In the genomic region with DNA sequence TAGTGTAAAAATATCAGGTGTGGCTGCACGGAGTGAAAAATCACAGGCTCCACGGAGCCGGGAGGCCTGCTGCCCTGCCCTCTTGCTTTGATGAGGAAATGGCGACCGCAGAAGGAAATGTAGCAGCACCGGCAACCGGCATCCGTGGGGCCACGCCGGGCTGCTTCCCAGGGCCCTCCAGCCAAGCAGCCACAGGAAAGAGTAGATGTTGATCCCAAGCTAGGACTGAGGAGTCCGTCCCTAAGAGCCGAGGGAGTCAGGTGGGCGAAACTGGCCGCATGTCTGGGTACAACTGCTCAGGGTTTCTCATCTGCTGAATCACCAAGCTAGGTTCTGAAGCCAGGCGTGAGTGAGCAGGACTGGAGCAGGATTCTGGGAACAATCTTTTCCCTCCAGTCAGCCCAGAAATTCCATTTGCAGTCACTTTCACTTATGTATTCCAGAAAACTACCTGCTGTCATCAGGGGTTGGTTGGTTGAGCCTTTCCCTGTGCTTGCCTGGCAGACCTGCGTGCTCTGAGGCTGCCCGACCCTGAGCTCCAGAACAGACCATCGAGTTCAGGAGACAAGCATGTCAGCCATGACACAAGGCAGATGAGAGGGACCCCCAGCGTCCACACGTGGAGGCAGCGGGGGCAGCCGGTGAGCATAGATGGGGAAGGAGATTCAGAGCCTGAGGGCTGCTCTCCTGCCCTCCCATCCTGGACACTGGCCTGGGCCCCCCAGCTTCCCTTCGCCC, we compare ENCODE assay signal across 1 cellular context.
TF ChIP-seq lines count a peak whose summit lies in the region.

No MANE protein-coding gene starts in this region.

TF ChIP-seq in GM12878, 131 proteins besides CTCF, POLR2A, EP300 and RAD21 (continued from another document and continues in another):
- TF ChIP-seq, protein P1, sequence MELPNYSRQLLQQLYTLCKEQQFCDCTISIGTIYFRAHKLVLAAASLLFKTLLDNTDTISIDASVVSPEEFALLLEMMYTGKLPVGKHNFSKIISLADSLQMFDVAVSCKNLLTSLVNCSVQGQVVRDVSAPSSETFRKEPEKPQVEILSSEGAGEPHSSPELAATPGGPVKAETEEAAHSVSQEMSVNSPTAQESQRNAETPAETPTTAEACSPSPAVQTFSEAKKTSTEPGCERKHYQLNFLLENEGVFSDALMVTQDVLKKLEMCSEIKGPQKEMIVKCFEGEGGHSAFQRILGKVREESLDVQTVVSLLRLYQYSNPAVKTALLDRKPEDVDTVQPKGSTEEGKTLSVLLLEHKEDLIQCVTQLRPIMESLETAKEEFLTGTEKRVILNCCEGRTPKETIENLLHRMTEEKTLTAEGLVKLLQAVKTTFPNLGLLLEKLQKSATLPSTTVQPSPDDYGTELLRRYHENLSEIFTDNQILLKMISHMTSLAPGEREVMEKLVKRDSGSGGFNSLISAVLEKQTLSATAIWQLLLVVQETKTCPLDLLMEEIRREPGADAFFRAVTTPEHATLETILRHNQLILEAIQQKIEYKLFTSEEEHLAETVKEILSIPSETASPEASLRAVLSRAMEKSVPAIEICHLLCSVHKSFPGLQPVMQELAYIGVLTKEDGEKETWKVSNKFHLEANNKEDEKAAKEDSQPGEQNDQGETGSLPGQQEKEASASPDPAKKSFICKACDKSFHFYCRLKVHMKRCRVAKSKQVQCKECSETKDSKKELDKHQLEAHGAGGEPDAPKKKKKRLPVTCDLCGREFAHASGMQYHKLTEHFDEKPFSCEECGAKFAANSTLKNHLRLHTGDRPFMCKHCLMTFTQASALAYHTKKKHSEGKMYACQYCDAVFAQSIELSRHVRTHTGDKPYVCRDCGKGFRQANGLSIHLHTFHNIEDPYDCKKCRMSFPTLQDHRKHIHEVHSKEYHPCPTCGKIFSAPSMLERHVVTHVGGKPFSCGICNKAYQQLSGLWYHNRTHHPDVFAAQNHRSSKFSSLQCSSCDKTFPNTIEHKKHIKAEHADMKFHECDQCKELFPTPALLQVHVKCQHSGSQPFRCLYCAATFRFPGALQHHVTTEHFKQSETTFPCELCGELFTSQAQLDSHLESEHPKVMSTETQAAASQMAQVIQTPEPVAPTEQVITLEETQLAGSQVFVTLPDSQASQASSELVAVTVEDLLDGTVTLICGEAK (IDR thresholded peaks at IDR 0.05; ENCODE audit: borderline replicate concordance), result no peak
- TF ChIP-seq KDM1A (IDR thresholded peaks at IDR 0.05; ENCODE audit: borderline replicate concordance), result no peak
- TF ChIP-seq, protein P2, sequence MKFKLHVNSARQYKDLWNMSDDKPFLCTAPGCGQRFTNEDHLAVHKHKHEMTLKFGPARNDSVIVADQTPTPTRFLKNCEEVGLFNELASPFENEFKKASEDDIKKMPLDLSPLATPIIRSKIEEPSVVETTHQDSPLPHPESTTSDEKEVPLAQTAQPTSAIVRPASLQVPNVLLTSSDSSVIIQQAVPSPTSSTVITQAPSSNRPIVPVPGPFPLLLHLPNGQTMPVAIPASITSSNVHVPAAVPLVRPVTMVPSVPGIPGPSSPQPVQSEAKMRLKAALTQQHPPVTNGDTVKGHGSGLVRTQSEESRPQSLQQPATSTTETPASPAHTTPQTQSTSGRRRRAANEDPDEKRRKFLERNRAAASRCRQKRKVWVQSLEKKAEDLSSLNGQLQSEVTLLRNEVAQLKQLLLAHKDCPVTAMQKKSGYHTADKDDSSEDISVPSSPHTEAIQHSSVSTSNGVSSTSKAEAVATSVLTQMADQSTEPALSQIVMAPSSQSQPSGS (IDR thresholded peaks at IDR 0.05; ENCODE audit: low read length), result no peak
- TF ChIP-seq BRCA1 (IDR thresholded peaks at IDR 0.05; ENCODE audit: low read depth, low read length), result no peak
- TF ChIP-seq RUNX3 (IDR thresholded peaks at IDR 0.05; ENCODE audit: low read length), result no peak
- TF ChIP-seq KAT2A (conservative IDR thresholded peaks at IDR 0.05; ENCODE audit: control insufficient read depth, low read depth, low read length), result no peak
- no peak for TF ChIP-seq SUZ12 (IDR thresholded peaks at IDR 0.05; ENCODE audit: unreplicated experiment)
- peak; percentile 40; the same call in 1 of the 2 replicates for TF ChIP-seq DPF2 (IDR thresholded peaks at IDR 0.05)
- TF ChIP-seq PAX5 (IDR thresholded peaks at IDR 0.05; ENCODE audit: borderline replicate concordance, low read depth, low read length), result no peak
- no peak for TF ChIP-seq RFX5 (IDR thresholded peaks at IDR 0.05; ENCODE audit: low read depth, low read length)
- TF ChIP-seq STAT1 (conservative IDR thresholded peaks at IDR 0.05), result no peak
- TF ChIP-seq MTA2 (IDR thresholded peaks at IDR 0.05; ENCODE audit: low read depth), result no peak
- TF ChIP-seq PML (IDR thresholded peaks at IDR 0.05; ENCODE audit: low read length), result no peak
- TF ChIP-seq CHD1 (IDR thresholded peaks at IDR 0.05; ENCODE audit: low read depth, low read length), result no peak
- TF ChIP-seq TAF1 (IDR thresholded peaks at IDR 0.05; ENCODE audit: borderline replicate concordance, low read depth, low read length), result no peak
- TF ChIP-seq KLF5 (IDR thresholded peaks at IDR 0.05; ENCODE audit: partially characterized antibody), result no peak
- no peak for TF ChIP-seq SIX5 (IDR thresholded peaks at IDR 0.05; ENCODE audit: low read depth, low read length, severe bottlenecking)
- peak in 1 of 2 experiments; percentile 77; a peak in 2 of 4 replicates for TF ChIP-seq ETV6 (conservative IDR thresholded peaks at IDR 0.05 in 1 of 2, IDR thresholded peaks at IDR 0.05 in 1 of 2; ENCODE audit: borderline replicate concordance in 1 of 2, low read depth in 1 of 2)
- TF ChIP-seq MYC (IDR thresholded peaks at IDR 0.05; ENCODE audit: insufficient read depth, insufficient read length, insufficient replicate concordance, low read length, severe bottlenecking), result no peak
- no peak for TF ChIP-seq SP1 (IDR thresholded peaks at IDR 0.05; ENCODE audit: low read depth, low read length)
- TF ChIP-seq MYB (IDR thresholded peaks at IDR 0.05; ENCODE audit: borderline replicate concordance, low read depth, low read length), result no peak
- TF ChIP-seq ZBTB11 (CRISPR knock-in tag; IDR thresholded peaks at IDR 0.05), result no peak
- no peak for TF ChIP-seq FOS (IDR thresholded peaks at IDR 0.05; ENCODE audit: borderline replicate concordance, extremely low read depth, insufficient read length)
- peak; percentile 85 for TF ChIP-seq ZNF687 (IDR thresholded peaks at IDR 0.05)
- no peak for TF ChIP-seq NRF1 (conservative IDR thresholded peaks at IDR 0.05; ENCODE audit: low read depth, low read length)
- TF ChIP-seq ZSCAN29 (IDR thresholded peaks at IDR 0.05), result no peak
- TF ChIP-seq NFIC (IDR thresholded peaks at IDR 0.05; ENCODE audit: low read depth, low read length), result no peak
- TF ChIP-seq RCOR1 (conservative IDR thresholded peaks at IDR 0.05; ENCODE audit: low read depth, low read length), result no peak
- TF ChIP-seq RELA (IDR thresholded peaks at IDR 0.05; ENCODE audit: borderline replicate concordance, partially characterized antibody), result no peak
- TF ChIP-seq SMARCA5 (IDR thresholded peaks at IDR 0.05), result no peak; the same call in 1 of the 2 replicates
- TF ChIP-seq IKZF1 (conservative IDR thresholded peaks at IDR 0.05), result peak; percentile 41
- no peak for TF ChIP-seq ZBTB33 (IDR thresholded peaks at IDR 0.05)
- no peak for TF ChIP-seq BMI1 (IDR thresholded peaks at IDR 0.05; ENCODE audit: borderline replicate concordance)
- TF ChIP-seq ATF7 (IDR thresholded peaks at IDR 0.05; ENCODE audit: low read depth), result no peak
- TF ChIP-seq WRNIP1 (IDR thresholded peaks at IDR 0.05; ENCODE audit: borderline replicate concordance, low read depth, low read length), result no peak
- no peak for TF ChIP-seq SUPT20H (IDR thresholded peaks at IDR 0.05; ENCODE audit: borderline replicate concordance, control insufficient read depth, low read depth, low read length)
- peak; percentile 24 for TF ChIP-seq MEF2B (IDR thresholded peaks at IDR 0.05; ENCODE audit: partially characterized antibody, poor library complexity, severe bottlenecking)
- TF ChIP-seq CUX1 (IDR thresholded peaks at IDR 0.05; ENCODE audit: insufficient replicate concordance, low read depth, low read length), result no peak
